8 cellular contexts compared by ENCODE assay signal in genomic region chr22:40044102-40044869, GRCh38. TPM values are rescaled to one million over a fixed set of nuclear protein-coding genes. Genes with fewer than 3 reads are reported as not detected.
DNase-seq lines count a peak whose midpoint lies in the region; ATAC-seq and TF ChIP-seq lines count a peak whose summit lies in the region.

No MANE protein-coding gene starts in this region.

- DNase-seq in CD4-positive, alpha-beta memory T cell, result peak; percentile 99 to 100 (median 99)
- DNase-seq in HK-2 (ENCODE audit: unreplicated experiment) (peak; percentile 98), NCI-H82 treated with DMSO at 0.1 percent for 48 hours (lab: John Stamatoyannopoulos, UW; ENCODE audit: unreplicated experiment) (peak; percentile 94), dorsolateral prefrontal cortex (peak; percentile 93 to 98 (median 98))
- peak; percentile 99 for DNase-seq in activated CD4-positive, alpha-beta memory T cell treated with anti-CD3 and anti-CD28 coated beads, Interleukin-2, amount 10 ng/mL, durations not matched to agents 7 days and 5 days
- peak; percentile 97 for DNase-seq in stimulated activated CD4-positive, alpha-beta T cell treated with anti-CD3 and anti-CD28 coated beads, Interleukin-4, amount 100 ng/mL, for 1 hour

- TF ChIP-seq CTCF in dorsolateral prefrontal cortex (IDR thresholded peaks at IDR 0.05 in 54 of 56, conservative IDR thresholded peaks at IDR 0.05 in 2 of 56; ENCODE audit: low read depth in 1 of 56, partially characterized antibody in 56 of 56) (peak in 7 of 56 donors; percentile 6 to 30 (median 13)), liver (IDR thresholded peaks at IDR 0.05; ENCODE audit: low read depth, low read length, missing input control) (no peak)

- POLR2A ChIA-PET in CD4-positive, alpha-beta memory T cell (lab: Charles Lee; ENCODE audit: partially characterized antibody), result interaction anchor here (0.6 to 4.5 kb wide), 81 partner anchors 9 to 1339 kb away, joined by 3 to 101 read pairs (median 5); partner anchors contain the start of genes ADSL, ATF4, CBX7 and EP300
- POLR2A ChIA-PET in activated CD4-positive, alpha-beta memory T cell treated with anti-CD3 and anti-CD28 coated beads, Interleukin-2, amount 10 ng/mL, durations not matched to agents 7 days and 5 days (lab: Charles Lee), result interaction anchor here (0.6 to 5.9 kb wide), 86 partner anchors 10 to 725 kb away, joined by 3 to 146 read pairs (median 4); partner anchors contain the start of genes ADSL, ATF4, MIEF1 and MRTFA

- H3K9me3 Mint-ChIP-seq in CD4-positive, alpha-beta memory T cell, result peaks cover 0 to 5% (median 0%) of the 10 kb centered on the region in 8 donors
- no peaks in the 10 kb centered on the region for H3K9me3 Mint-ChIP-seq in activated CD4-positive, alpha-beta memory T cell treated with anti-CD3 and anti-CD28 coated beads, Interleukin-2, amount 10 ng/mL, durations not matched to agents 7 days and 5 days

- peaks cover 22 to 47% (median 36%) of the 10 kb centered on the region in 4 donors for H3K4me1 Mint-ChIP-seq in CD4-positive, alpha-beta memory T cell
- H3K4me1 Mint-ChIP-seq in activated CD4-positive, alpha-beta memory T cell treated with anti-CD3 and anti-CD28 coated beads, Interleukin-2, amount 10 ng/mL, durations not matched to agents 7 days and 5 days, result peaks cover 26% of the 10 kb centered on the region

- WGBS in liver, result 0% methylated on average over 34 of the region's 34 CpGs

- peak overlapping the region; percentile 95 to 100 (median 98) for H3K4me3 Mint-ChIP-seq in CD4-positive, alpha-beta memory T cell
- peak overlapping the region; percentile 92 for H3K4me3 Mint-ChIP-seq in activated CD4-positive, alpha-beta memory T cell treated with anti-CD3 and anti-CD28 coated beads, Interleukin-2, amount 10 ng/mL, durations not matched to agents 7 days and 5 days

- peak overlapping the region; percentile 99 to 100 (median 100) for H3K27ac Mint-ChIP-seq in CD4-positive, alpha-beta memory T cell
- H3K27ac Mint-ChIP-seq in activated CD4-positive, alpha-beta memory T cell treated with anti-CD3 and anti-CD28 coated beads, Interleukin-2, amount 10 ng/mL, durations not matched to agents 7 days and 5 days, result peak overlapping the region; percentile 97

- no peaks in the 10 kb centered on the region for H3K9me3 ChIP-seq in CD4-positive, alpha-beta memory T cell (ENCODE audit: control insufficient read depth in 1 of 2, low read length in 2 of 2)
- no peaks in the 10 kb centered on the region for H3K9me3 ChIP-seq in liver (ENCODE audit: control insufficient read depth in 4 of 4, low read length in 3 of 4)

- peak overlapping the region; percentile 88 for H3K27ac ChIP-seq in CD4-positive, alpha-beta memory T cell (ENCODE audit: low read depth, low read length)
- H3K27ac ChIP-seq in dorsolateral prefrontal cortex (peak overlapping the region; percentile 80 to 100 (median 98)), liver (ENCODE audit: low read depth in 1 of 2, low read length in 2 of 2) (peak overlapping the region; percentile 91 to 98)

- CTCF ChIA-PET in CD4-positive, alpha-beta memory T cell (lab: Charles Lee; ENCODE audit: partially characterized antibody), result interaction anchor here (0.6 to 3.2 kb wide), 18 partner anchors 9 to 728 kb away, joined by 3 to 22 read pairs (median 4); partner anchors contain the start of genes ADSL, ATF4, RPS19BP1 and TNRC6B
- CTCF ChIA-PET in activated CD4-positive, alpha-beta memory T cell treated with anti-CD3 and anti-CD28 coated beads, Interleukin-2, amount 10 ng/mL, durations not matched to agents 7 days and 5 days (lab: Charles Lee), result interaction anchor here (0.6 to 2.5 kb wide), 26 partner anchors 8 to 725 kb away, joined by 3 to 49 read pairs (median 4); partner anchors contain the start of genes ADSL, ATF4, RPL3 and TAB1

- peak overlapping the region; percentile 76 to 81 for H3K9ac ChIP-seq in liver (ENCODE audit: low read depth in 1 of 2, low read length in 2 of 2)

- H3K4me1 ChIP-seq in CD4-positive, alpha-beta memory T cell (ENCODE audit: insufficient read depth, low read length), result peaks cover 32% of the 10 kb centered on the region
- peaks cover 1 to 28% (median 16%) of the 10 kb centered on the region in 4 donors for H3K4me1 ChIP-seq in liver (ENCODE audit: control insufficient read depth in 4 of 4, insufficient read depth in 4 of 4, low read length in 3 of 4)

- TF ChIP-seq RAD21 in liver (IDR thresholded peaks at IDR 0.05), result peak; percentile 8 to 16

- peak overlapping the region; percentile 60 to 67 for H3K4me3 ChIP-seq in CD4-positive, alpha-beta memory T cell (ENCODE audit: low read length in 2 of 2)
- H3K4me3 ChIP-seq in dorsolateral prefrontal cortex (peak overlapping the region; percentile 50 to 98 (median 82)), liver (ENCODE audit: low read depth in 1 of 3, low read length in 3 of 3) (peak overlapping the region; percentile 71 to 98 (median 76))

- H3K36me3 ChIP-seq in CD4-positive, alpha-beta memory T cell (ENCODE audit: insufficient read depth, low read length), result no peaks in the 10 kb centered on the region
- no peaks in the 10 kb centered on the region for H3K36me3 ChIP-seq in liver (ENCODE audit: control insufficient read depth in 4 of 4, insufficient read depth in 3 of 4, low read depth in 1 of 4, low read length in 3 of 4)

- H3K27me3 Mint-ChIP-seq in CD4-positive, alpha-beta memory T cell, result peaks cover 4 to 10% of the 10 kb centered on the region in 2 donors
- peaks cover 7% of the 10 kb centered on the region for H3K27me3 Mint-ChIP-seq in activated CD4-positive, alpha-beta memory T cell treated with anti-CD3 and anti-CD28 coated beads, Interleukin-2, amount 10 ng/mL, durations not matched to agents 7 days and 5 days

- peaks cover 0 to 9% of the 10 kb centered on the region in 2 donors for H3K36me3 Mint-ChIP-seq in CD4-positive, alpha-beta memory T cell
- peaks cover 4% of the 10 kb centered on the region for H3K36me3 Mint-ChIP-seq in activated CD4-positive, alpha-beta memory T cell treated with anti-CD3 and anti-CD28 coated beads, Interleukin-2, amount 10 ng/mL, durations not matched to agents 7 days and 5 days (ENCODE audit: low read depth)

- peak; percentile 80 for ATAC-seq in GM19455 (IDR thresholded peaks at IDR 0.05; ENCODE audit: unreplicated experiment)

- H3K27me3 ChIP-seq in CD4-positive, alpha-beta memory T cell (ENCODE audit: insufficient read depth, low read length), result no peaks in the 10 kb centered on the region
- H3K27me3 ChIP-seq in dorsolateral prefrontal cortex (peaks cover 0 to 22% (median 0%) of the 10 kb centered on the region in 45 donors), liver (ENCODE audit: control insufficient read depth in 4 of 4, insufficient read depth in 4 of 4, low read length in 3 of 4) (no peaks in the 10 kb centered on the region)

- intact Hi-C loops in CD4-positive, alpha-beta memory T cell (cut with micrococcal nuclease), result loop anchor here (1.0 kb wide), 5 partner anchors 11 to 593 kb away; partner anchors contain the start of genes ADSL, RPS19BP1 and TNRC6B
- intact Hi-C loops in dorsolateral prefrontal cortex (cut with DNase I), result loop anchor here (1.0 to 10.0 kb wide), 5 partner anchors 133 to 889 kb away; partner anchors contain the start of genes ADSL (in 2 of the 2), CBX7 (in 1 of the 2), RPS19BP1 (in 1 of the 2) and TNRC6B (in 1 of the 2)

TF ChIP-seq in liver, 16 proteins besides CTCF, POLR2A, EP300 and RAD21 (continues in another document):
- TF ChIP-seq RXRA (IDR thresholded peaks at IDR 0.05) (peak; percentile 74 to 79), FOXA2 (IDR thresholded peaks at IDR 0.05) (no peak), FOXA1 (IDR thresholded peaks at IDR 0.05) (no peak), ATF3 (IDR thresholded peaks at IDR 0.05) (no peak), ZBTB33 (IDR thresholded peaks at IDR 0.05) (no peak), MAX (IDR thresholded peaks at IDR 0.05) (no peak), TAF1 (conservative IDR thresholded peaks at IDR 0.05) (peak; percentile 94)

RNA-seq across cellular contexts. Expression of gene FAM83F, which starts 49.5 kb away (rescaled TPM):
- under 1 TPM in 1 of 2 experiments, not detected in 1; 0.29 TPM for total RNA-seq in CD4-positive, alpha-beta memory T cell
- polyA plus RNA-seq in CD4-positive, alpha-beta memory T cell, result not detected
- not detected for total RNA-seq in activated CD4-positive, alpha-beta memory T cell treated with anti-CD3 and anti-CD28 coated beads, Interleukin-2, amount 10 ng/mL, durations not matched to agents 7 days and 5 days
- total RNA-seq in dorsolateral prefrontal cortex (under 1 TPM in 114 of 120 experiments, not detected in 6; 0.03 to 0.91 (median 0.11) TPM), liver (1 to 10 TPM; 1.1 to 1.2 TPM)
- polyA plus RNA-seq in liver, result 1 to 10 TPM in 1 of 2 donors, under 1 TPM in 1; 0.39 to 1.5 TPM

Comparison
In these comparisons a context has a peak if more than half of its experiments do, and no peak if none do; other contexts are left out.
1. Peak in every context shown above with its lines: DNase-seq, ATAC-seq, H3K4me3 ChIP-seq and H3K27ac ChIP-seq.